ENCODE assay signal across 1 cellular context in the genomic region with DNA sequence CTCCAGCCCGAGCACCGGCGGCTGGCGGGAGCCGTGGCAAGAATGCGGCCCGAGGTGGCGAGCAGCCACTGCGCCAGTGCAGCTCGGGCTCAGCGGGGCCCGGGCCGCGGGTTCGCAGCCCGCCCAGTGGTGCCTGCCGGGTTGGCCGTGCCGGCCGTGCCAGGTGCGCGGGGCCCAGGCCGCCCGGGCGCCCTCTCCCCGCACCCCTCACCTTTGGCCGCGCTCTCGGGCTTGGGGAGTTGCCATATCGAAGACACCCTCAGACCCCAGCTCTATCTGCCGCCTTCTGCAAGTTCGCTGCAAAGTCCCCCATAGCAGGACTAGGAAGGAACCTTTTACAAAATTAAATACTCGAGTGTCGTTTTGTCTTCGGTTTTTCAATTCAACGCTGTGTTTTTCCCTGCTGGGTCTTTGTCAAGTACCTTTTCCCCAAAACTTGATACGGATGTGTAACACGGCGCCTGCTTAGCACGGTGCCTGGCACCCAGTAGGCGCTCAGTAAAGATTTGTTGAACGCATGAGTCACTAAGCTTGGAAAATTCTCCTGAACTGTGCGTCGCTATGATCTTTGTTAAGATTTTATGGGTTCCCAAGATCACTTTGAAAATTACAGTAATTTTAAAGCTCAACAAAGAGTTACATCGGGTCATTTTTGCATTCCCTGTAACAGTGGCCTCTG.
A peak's percentile ranks its signal among the peaks of the same experiment; 100 is the strongest.
TF ChIP-seq lines count a peak whose summit lies in the region.

No MANE protein-coding gene starts in this region.

TF ChIP-seq in HepG2, 621 proteins besides CTCF, POLR2A, EP300 and RAD21 (continues in another document):
- no peak for TF ChIP-seq ZNF225 (CRISPR knock-in tag; IDR thresholded peaks at IDR 0.05)
- no peak for TF ChIP-seq ZFP36L2 (CRISPR knock-in tag; IDR thresholded peaks at IDR 0.05)
- no peak for TF ChIP-seq ELF4 (CRISPR knock-in tag; IDR thresholded peaks at IDR 0.05; ENCODE audit: borderline replicate concordance)
- TF ChIP-seq TRIM24 (CRISPR knock-in tag; IDR thresholded peaks at IDR 0.05): no peak
- TF ChIP-seq MATR3 (CRISPR knock-in tag; IDR thresholded peaks at IDR 0.05): no peak
- TF ChIP-seq FOSL2 (CRISPR knock-in tag; IDR thresholded peaks at IDR 0.05): peak; percentile 82
- no peak for TF ChIP-seq NCOR1 (IDR thresholded peaks at IDR 0.05; ENCODE audit: borderline replicate concordance, low read length)
- TF ChIP-seq HOXD1 (CRISPR knock-in tag; IDR thresholded peaks at IDR 0.05): no peak
- no peak for TF ChIP-seq BCL6 (CRISPR knock-in tag; IDR thresholded peaks at IDR 0.05)
- TF ChIP-seq NR2F2 (IDR thresholded peaks at IDR 0.05; ENCODE audit: borderline replicate concordance, low read depth): no peak
- TF ChIP-seq, protein P1, sequence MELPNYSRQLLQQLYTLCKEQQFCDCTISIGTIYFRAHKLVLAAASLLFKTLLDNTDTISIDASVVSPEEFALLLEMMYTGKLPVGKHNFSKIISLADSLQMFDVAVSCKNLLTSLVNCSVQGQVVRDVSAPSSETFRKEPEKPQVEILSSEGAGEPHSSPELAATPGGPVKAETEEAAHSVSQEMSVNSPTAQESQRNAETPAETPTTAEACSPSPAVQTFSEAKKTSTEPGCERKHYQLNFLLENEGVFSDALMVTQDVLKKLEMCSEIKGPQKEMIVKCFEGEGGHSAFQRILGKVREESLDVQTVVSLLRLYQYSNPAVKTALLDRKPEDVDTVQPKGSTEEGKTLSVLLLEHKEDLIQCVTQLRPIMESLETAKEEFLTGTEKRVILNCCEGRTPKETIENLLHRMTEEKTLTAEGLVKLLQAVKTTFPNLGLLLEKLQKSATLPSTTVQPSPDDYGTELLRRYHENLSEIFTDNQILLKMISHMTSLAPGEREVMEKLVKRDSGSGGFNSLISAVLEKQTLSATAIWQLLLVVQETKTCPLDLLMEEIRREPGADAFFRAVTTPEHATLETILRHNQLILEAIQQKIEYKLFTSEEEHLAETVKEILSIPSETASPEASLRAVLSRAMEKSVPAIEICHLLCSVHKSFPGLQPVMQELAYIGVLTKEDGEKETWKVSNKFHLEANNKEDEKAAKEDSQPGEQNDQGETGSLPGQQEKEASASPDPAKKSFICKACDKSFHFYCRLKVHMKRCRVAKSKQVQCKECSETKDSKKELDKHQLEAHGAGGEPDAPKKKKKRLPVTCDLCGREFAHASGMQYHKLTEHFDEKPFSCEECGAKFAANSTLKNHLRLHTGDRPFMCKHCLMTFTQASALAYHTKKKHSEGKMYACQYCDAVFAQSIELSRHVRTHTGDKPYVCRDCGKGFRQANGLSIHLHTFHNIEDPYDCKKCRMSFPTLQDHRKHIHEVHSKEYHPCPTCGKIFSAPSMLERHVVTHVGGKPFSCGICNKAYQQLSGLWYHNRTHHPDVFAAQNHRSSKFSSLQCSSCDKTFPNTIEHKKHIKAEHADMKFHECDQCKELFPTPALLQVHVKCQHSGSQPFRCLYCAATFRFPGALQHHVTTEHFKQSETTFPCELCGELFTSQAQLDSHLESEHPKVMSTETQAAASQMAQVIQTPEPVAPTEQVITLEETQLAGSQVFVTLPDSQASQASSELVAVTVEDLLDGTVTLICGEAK (IDR thresholded peaks at IDR 0.05): no peak
- TF ChIP-seq, protein P1 (CRISPR knock-in tag; IDR thresholded peaks at IDR 0.05): no peak
- no peak for TF ChIP-seq RELA (CRISPR knock-in tag; IDR thresholded peaks at IDR 0.05)
- TF ChIP-seq, protein P2, sequence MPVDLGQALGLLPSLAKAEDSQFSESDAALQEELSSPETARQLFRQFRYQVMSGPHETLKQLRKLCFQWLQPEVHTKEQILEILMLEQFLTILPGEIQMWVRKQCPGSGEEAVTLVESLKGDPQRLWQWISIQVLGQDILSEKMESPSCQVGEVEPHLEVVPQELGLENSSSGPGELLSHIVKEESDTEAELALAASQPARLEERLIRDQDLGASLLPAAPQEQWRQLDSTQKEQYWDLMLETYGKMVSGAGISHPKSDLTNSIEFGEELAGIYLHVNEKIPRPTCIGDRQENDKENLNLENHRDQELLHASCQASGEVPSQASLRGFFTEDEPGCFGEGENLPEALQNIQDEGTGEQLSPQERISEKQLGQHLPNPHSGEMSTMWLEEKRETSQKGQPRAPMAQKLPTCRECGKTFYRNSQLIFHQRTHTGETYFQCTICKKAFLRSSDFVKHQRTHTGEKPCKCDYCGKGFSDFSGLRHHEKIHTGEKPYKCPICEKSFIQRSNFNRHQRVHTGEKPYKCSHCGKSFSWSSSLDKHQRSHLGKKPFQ (CRISPR knock-in tag; IDR thresholded peaks at IDR 0.05; ENCODE audit: insufficient replicate concordance): peak; percentile 24
- peak; percentile 98 for TF ChIP-seq ZKSCAN1 (IDR thresholded peaks at IDR 0.05; ENCODE audit: low read length)
- TF ChIP-seq, protein P3, sequence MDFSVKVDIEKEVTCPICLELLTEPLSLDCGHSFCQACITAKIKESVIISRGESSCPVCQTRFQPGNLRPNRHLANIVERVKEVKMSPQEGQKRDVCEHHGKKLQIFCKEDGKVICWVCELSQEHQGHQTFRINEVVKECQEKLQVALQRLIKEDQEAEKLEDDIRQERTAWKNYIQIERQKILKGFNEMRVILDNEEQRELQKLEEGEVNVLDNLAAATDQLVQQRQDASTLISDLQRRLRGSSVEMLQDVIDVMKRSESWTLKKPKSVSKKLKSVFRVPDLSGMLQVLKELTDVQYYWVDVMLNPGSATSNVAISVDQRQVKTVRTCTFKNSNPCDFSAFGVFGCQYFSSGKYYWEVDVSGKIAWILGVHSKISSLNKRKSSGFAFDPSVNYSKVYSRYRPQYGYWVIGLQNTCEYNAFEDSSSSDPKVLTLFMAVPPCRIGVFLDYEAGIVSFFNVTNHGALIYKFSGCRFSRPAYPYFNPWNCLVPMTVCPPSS (IDR thresholded peaks at IDR 0.05): no peak
- TF ChIP-seq, protein P4, sequence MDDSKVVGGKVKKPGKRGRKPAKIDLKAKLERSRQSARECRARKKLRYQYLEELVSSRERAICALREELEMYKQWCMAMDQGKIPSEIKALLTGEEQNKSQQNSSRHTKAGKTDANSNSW (CRISPR knock-in tag; IDR thresholded peaks at IDR 0.05; ENCODE audit: borderline replicate concordance): 0 out of 2 replicates have a peak, but pooled peaks have one; percentile 43
- TF ChIP-seq HES4 (CRISPR knock-in tag; IDR thresholded peaks at IDR 0.05; ENCODE audit: borderline replicate concordance): 0 out of 2 replicates have a peak, but pooled peaks have one; percentile 5
- no peak for TF ChIP-seq THYN1 (CRISPR knock-in tag; IDR thresholded peaks at IDR 0.05; ENCODE audit: borderline replicate concordance, low read depth)
- no peak for TF ChIP-seq ZNF253 (CRISPR knock-in tag; IDR thresholded peaks at IDR 0.05; ENCODE audit: borderline replicate concordance)
- TF ChIP-seq MAFG (CRISPR knock-in tag; IDR thresholded peaks at IDR 0.05): 0 out of 2 replicates have a peak, but pooled peaks have one; percentile 29
- 0 out of 2 replicates have a peak, but pooled peaks have one; percentile 29 for TF ChIP-seq ZNF431 (CRISPR knock-in tag; IDR thresholded peaks at IDR 0.05; ENCODE audit: borderline replicate concordance, low read depth)
- TF ChIP-seq DNMT3B (CRISPR knock-in tag; conservative IDR thresholded peaks at IDR 0.05): no peak
- TF ChIP-seq ZNF451 (CRISPR knock-in tag; IDR thresholded peaks at IDR 0.05): no peak
- TF ChIP-seq TBX2 (CRISPR knock-in tag; IDR thresholded peaks at IDR 0.05; ENCODE audit: borderline replicate concordance): no peak; the same call in 1 of the 2 replicates
- peak; percentile 66 for TF ChIP-seq MEIS2 (CRISPR knock-in tag; IDR thresholded peaks at IDR 0.05)
- TF ChIP-seq NKX3-1 (CRISPR knock-in tag; IDR thresholded peaks at IDR 0.05): no peak
- TF ChIP-seq ZNF619 (CRISPR knock-in tag; IDR thresholded peaks at IDR 0.05): no peak
- TF ChIP-seq ZNF546 (CRISPR knock-in tag; conservative IDR thresholded peaks at IDR 0.05): peak; percentile 88
- no peak for TF ChIP-seq ZNF672 (CRISPR knock-in tag; IDR thresholded peaks at IDR 0.05)
- TF ChIP-seq NR2F1 (CRISPR knock-in tag; IDR thresholded peaks at IDR 0.05): no peak
- TF ChIP-seq NCOA2 (CRISPR knock-in tag; IDR thresholded peaks at IDR 0.05): no peak
- 0 out of 2 replicates have a peak, but pooled peaks have one; percentile 27 for TF ChIP-seq AHDC1 (CRISPR knock-in tag; IDR thresholded peaks at IDR 0.05; ENCODE audit: borderline replicate concordance)
- TF ChIP-seq CCAR2 (optimal IDR thresholded peaks at IDR 0.05; ENCODE audit: low read depth, low read length): no peak
- TF ChIP-seq ZNF678 (CRISPR knock-in tag; IDR thresholded peaks at IDR 0.05): no peak
- no peak for TF ChIP-seq ZBTB8A (CRISPR knock-in tag; IDR thresholded peaks at IDR 0.05; ENCODE audit: borderline replicate concordance, low read depth)
- TF ChIP-seq NFATC3 (CRISPR knock-in tag; IDR thresholded peaks at IDR 0.05): no peak
- TF ChIP-seq ZNF292 (CRISPR knock-in tag; IDR thresholded peaks at IDR 0.05; ENCODE audit: borderline replicate concordance, low read depth): no peak
- no peak for TF ChIP-seq ZNF562 (CRISPR knock-in tag; IDR thresholded peaks at IDR 0.05; ENCODE audit: borderline replicate concordance)
- no peak for TF ChIP-seq GTF2F1 (IDR thresholded peaks at IDR 0.05; ENCODE audit: low read length)
- TF ChIP-seq SMC3 (IDR thresholded peaks at IDR 0.05; ENCODE audit: low read length): no peak
- 0 out of 2 replicates have a peak, but pooled peaks have one; percentile 7 for TF ChIP-seq ZNF264 (CRISPR knock-in tag; IDR thresholded peaks at IDR 0.05)
- no peak for TF ChIP-seq MXI1 (IDR thresholded peaks at IDR 0.05; ENCODE audit: borderline replicate concordance, low read depth, low read length)
- no peak for TF ChIP-seq CEBPG (CRISPR knock-in tag; IDR thresholded peaks at IDR 0.05)
- TF ChIP-seq MYNN (CRISPR knock-in tag; IDR thresholded peaks at IDR 0.05; ENCODE audit: low read depth): no peak
- TF ChIP-seq EZH2 (conservative IDR thresholded peaks at IDR 0.05; ENCODE audit: low read depth, low read length): no peak
- TF ChIP-seq, protein P5, sequence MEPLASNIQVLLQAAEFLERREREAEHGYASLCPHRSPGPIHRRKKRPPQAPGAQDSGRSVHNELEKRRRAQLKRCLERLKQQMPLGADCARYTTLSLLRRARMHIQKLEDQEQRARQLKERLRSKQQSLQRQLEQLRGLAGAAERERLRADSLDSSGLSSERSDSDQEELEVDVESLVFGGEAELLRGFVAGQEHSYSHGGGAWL (CRISPR knock-in tag; IDR thresholded peaks at IDR 0.05): no peak
- TF ChIP-seq TCF12 (IDR thresholded peaks at IDR 0.05): no peak
- peak; percentile 68; the same call in 1 of the 2 replicates for TF ChIP-seq TCF12 (CRISPR knock-in tag; IDR thresholded peaks at IDR 0.05)
